In genomic region chr11:125064070-125064469, GRCh38 we compare ENCODE assay signal across 9 cellular contexts. TPM values are rescaled to one million over a fixed set of nuclear protein-coding genes. Genes with fewer than 3 reads are reported as not detected.
DNase-seq lines count a peak whose midpoint lies in the region; ATAC-seq, FAIRE-seq and TF ChIP-seq lines count a peak whose summit lies in the region.
"Had no signal": no experiment of that assay in that cellular context is flagged by ENCODE, and none has a peak within 500 bp of the region (broad histone marks: within the 10 kb centered on the region; RNA-seq: fewer than 3 reads in every experiment).

No MANE protein-coding gene starts in this region.

- H3K4me1 ChIP-seq in esophagus squamous epithelium (peaks cover 1 to 24% (median 7%) of the 10 kb centered on the region in 3 donors), gastrocnemius medialis (peaks cover 0 to 8% of the 10 kb centered on the region in 2 donors)

- DNase-seq in T-helper 17 cell = no peak
- no peak for DNase-seq in esophagus squamous epithelium (lab: John Stamatoyannopoulos, UW)
- no peak for DNase-seq in gastrocnemius medialis
- no peak for DNase-seq in RCC 7860 (ENCODE audit: low spot score)
- DNase-seq in stimulated activated CD4-positive, alpha-beta T cell treated with anti-CD3 and anti-CD28 coated beads, Interleukin-12 subunit alpha, Interleukin-12 subunit beta, amount 100 ng/mL, for 4 hours = no peak
- DNase-seq: RPMI8226 had no signal

- no peak for FAIRE-seq in RCC 7860 (lab: Jason Lieb, UNC)

- TF ChIP-seq CTCF in GM12875 (IDR thresholded peaks at IDR 0.05; ENCODE audit: borderline replicate concordance, insufficient read depth, low read depth, low read length) = no peak
- no peak for TF ChIP-seq CTCF in esophagus squamous epithelium (IDR thresholded peaks at IDR 0.05)
- TF ChIP-seq CTCF in gastrocnemius medialis (IDR thresholded peaks at IDR 0.05 in 4 of 5, conservative IDR thresholded peaks at IDR 0.05 in 1 of 5) = no peak

- no peak for ATAC-seq in T-helper 17 cell
- ATAC-seq in gastrocnemius medialis = no peak
- ATAC-seq in GM19023 (IDR thresholded peaks at IDR 0.05; ENCODE audit: unreplicated experiment) = no peak
- no peak for ATAC-seq in GM18498 (IDR thresholded peaks at IDR 0.05; ENCODE audit: unreplicated experiment)

- in situ Hi-C loops in gastrocnemius medialis (cut with MboI; ENCODE audit: low sequenced_read_pairs in 4 of 4) = no loop called here

- H3K4me3 ChIP-seq in GM12875 (ENCODE audit: low read depth, low read length) (peak overlapping the region; percentile 80), esophagus squamous epithelium (peak overlapping the region; percentile 51 to 82 (median 66)), gastrocnemius medialis (peak overlapping the region; percentile 59 to 69 (median 64))

- no peak overlapping the region for H3K27ac Mint-ChIP-seq in T-helper 17 cell

- H3K4me3 Mint-ChIP-seq in T-helper 17 cell = peak overlapping the region; percentile 93

- H3K36me3 Mint-ChIP-seq in T-helper 17 cell (ENCODE audit: low read depth) = no peaks in the 10 kb centered on the region

- peaks cover 37% of the 10 kb centered on the region for H3K27me3 Mint-ChIP-seq in T-helper 17 cell

- H3K27ac ChIP-seq in esophagus squamous epithelium = peak overlapping the region in 1 of 4 donors; percentile 82
- H3K27ac ChIP-seq in gastrocnemius medialis = no peak overlapping the region

- peaks cover 10% of the 10 kb centered on the region for H3K4me1 Mint-ChIP-seq in T-helper 17 cell

- 80 to 96% methylated on average over 6 to 7 of the region's 7 CpGs for WGBS in esophagus squamous epithelium, 2 donors

- H3K36me3 ChIP-seq in esophagus squamous epithelium = no peaks in the 10 kb centered on the region
- no peaks in the 10 kb centered on the region for H3K36me3 ChIP-seq in gastrocnemius medialis

- TF ChIP-seq POLR2A in esophagus squamous epithelium (IDR thresholded peaks at IDR 0.05) (no peak), gastrocnemius medialis (IDR thresholded peaks at IDR 0.05) (no peak)

- intact Hi-C loops in esophagus squamous epithelium (cut with DNase I) = no loop called here
- intact Hi-C loops in gastrocnemius medialis (cut with DNase I; ENCODE audit: low total_unique reads) = no loop called here

- H3K9me3 ChIP-seq in T-helper 17 cell (ENCODE audit: control insufficient read depth, low read length, poor library complexity, severe bottlenecking) (no peaks in the 10 kb centered on the region), esophagus squamous epithelium (no peaks in the 10 kb centered on the region), gastrocnemius medialis (no peaks in the 10 kb centered on the region)

- peaks cover 0 to 11% (median 0%) of the 10 kb centered on the region in 4 donors for H3K27me3 ChIP-seq in esophagus squamous epithelium
- H3K27me3 ChIP-seq in gastrocnemius medialis = peaks cover 0 to 5% (median 4%) of the 10 kb centered on the region in 3 donors

RNA-seq across cellular contexts. Expression of gene SLC37A2, which starts 1.0 kb away (rescaled TPM):
- total RNA-seq in T-helper 17 cell = under 1 TPM; 0.52 to 0.90 TPM
- total RNA-seq in esophagus squamous epithelium = 10 to 100 TPM; 24.9 to 44.4 (median 29.4) TPM
- 1 to 10 TPM in 3 of 4 donors, under 1 TPM in 1; 0.75 to 2.1 (median 1.5) TPM for total RNA-seq in gastrocnemius medialis

RNA-seq across cellular contexts. Expression of gene TMEM218, which starts 47.4 kb away (rescaled TPM):
- total RNA-seq in T-helper 17 cell (1 to 10 TPM; 7.0 to 9.9 TPM), esophagus squamous epithelium (10 to 100 TPM in 3 of 4 donors, 1 to 10 TPM in 1; 7.5 to 17.3 (median 13.9) TPM), gastrocnemius medialis (10 to 100 TPM in 1 of 4 donors, 1 to 10 TPM in 3; 6.3 to 11.2 (median 9.4) TPM)

Comparison
In these comparisons a context has a peak if more than half of its experiments do, and no peak if none do; other contexts are left out.
1. RNA of gene SLC37A2, which starts 1.0 kb away (total RNA-seq): 24.9 to 44.4 TPM in esophagus squamous epithelium; 0.75 to 2.1 TPM in gastrocnemius medialis and 0.52 to 0.90 TPM in T-helper 17 cell; every median in the first group is over 4 times any median in the second.
2. Peak in every context shown above with its lines, with median percentiles within 50 percentile points of each other: H3K4me3 ChIP-seq.